Comparison of ENCODE assay signal across 12 cellular contexts in genomic region chr18:76459312-76459686, GRCh38. TPM values are rescaled to one million over a fixed set of nuclear protein-coding genes. Genes with fewer than 3 reads are reported as not detected.
DNase-seq lines count a peak whose midpoint lies in the region; ATAC-seq and TF ChIP-seq lines count a peak whose summit lies in the region.
"Had no signal": no experiment of that assay in that cellular context is flagged by ENCODE, and none has a peak within 500 bp of the region (broad histone marks: within the 10 kb centered on the region; RNA-seq: fewer than 3 reads in every experiment).

No MANE protein-coding gene starts in this region.

- peaks cover 52% of the 10 kb centered on the region for H3K4me1 ChIP-seq in ACC112 (ENCODE audit: control insufficient read depth, insufficient read depth, low read length, unreplicated experiment)
- H3K4me1 ChIP-seq in ascending aorta, result peaks cover 0 to 12% of the 10 kb centered on the region in 2 donors
- H3K4me1 ChIP-seq in heart right ventricle, result peaks cover 2 to 48% (median 20%) of the 10 kb centered on the region in 9 donors
- peaks cover 52% of the 10 kb centered on the region for H3K4me1 ChIP-seq in psoas muscle

- H3K79me2 ChIP-seq in ACC112 (ENCODE audit: control insufficient read depth, insufficient read depth, low read length, unreplicated experiment), result peaks cover 74% of the 10 kb centered on the region

- H3K27me3 ChIP-seq in ACC112 (ENCODE audit: insufficient read depth, low read length) (no peaks in the 10 kb centered on the region), ascending aorta (no peaks in the 10 kb centered on the region), heart right ventricle (no peaks in the 10 kb centered on the region), psoas muscle (ENCODE audit: insufficient read depth in 3 of 3, low read length in 2 of 3) (no peaks in the 10 kb centered on the region)

- H3K27ac ChIP-seq in ACC112 (ENCODE audit: low read depth, low read length) (peak overlapping the region; percentile 98), ascending aorta (peak overlapping the region; percentile 78 to 96), heart right ventricle (peak overlapping the region in 7 of 10 donors; percentile 19 to 65 (median 54)), psoas muscle (peak overlapping the region; percentile 90)

- TF ChIP-seq CTCF in ascending aorta (IDR thresholded peaks at IDR 0.05) (no peak), heart right ventricle (IDR thresholded peaks at IDR 0.05) (no peak), psoas muscle (IDR thresholded peaks at IDR 0.05) (no peak)

- 61 to 69% methylated on average over 17 of the region's 17 CpGs for WGBS in heart right ventricle, 2 donors
- 33 to 51% (median 36%) methylated on average over 17 of the region's 17 CpGs for WGBS in psoas muscle, 3 donors

- peak in 7 of 8 donors; percentile 34 to 61 (median 45) for ATAC-seq in heart right ventricle
- ATAC-seq in psoas muscle, result peak in 3 of 4 donors; percentile 17 to 29 (median 25)
- no peak for ATAC-seq in HG02763 (IDR thresholded peaks at IDR 0.05; ENCODE audit: unreplicated experiment)

- H3K9me3 ChIP-seq in ascending aorta (no peaks in the 10 kb centered on the region), heart right ventricle (no peaks in the 10 kb centered on the region), psoas muscle (no peaks in the 10 kb centered on the region)

- DNase-seq in ascending aorta (ENCODE audit: low spot score in 2 of 2) (no peak), heart right ventricle (no peak), psoas muscle (no peak), NCI-H1092 (lab: John Stamatoyannopoulos, UW) (no peak), HuH-7.5 (ENCODE audit: low spot score) (no peak), NCI-H510A (lab: John Stamatoyannopoulos, UW) (no peak)
- DNase-seq: activated CD4-positive, alpha-beta T cell treated with anti-CD3 and anti-CD28 coated beads, Interleukin-2, amount 50 U/mL, for 4 hours; activated naive CD4-positive, alpha-beta T cell treated with anti-CD3 and anti-CD28 coated beads for 36 hours; NCI-H1105 treated with DMSO at 0.1 percent for 48 hours; stimulated activated naive CD4-positive, alpha-beta T cell had no signal

- H2AFZ ChIP-seq in ACC112 (ENCODE audit: low read length, unreplicated experiment), result no peak overlapping the region

- intact Hi-C loops in ascending aorta (cut with DNase I), result loop anchor here (10.0 kb wide), 2 partner anchors 366 to 1964 kb away; partner anchors contain the start of genes CNDP2 and ZNF236
- intact Hi-C loops in heart right ventricle (cut with DNase I), result no loop called here
- intact Hi-C loops in psoas muscle (cut with DNase I), result loop anchor here in 1 of 2 donors (5.0 kb wide), 1 partner anchor 33 kb away; no protein-coding TSS in a partner anchor

- H3K4me3 ChIP-seq in ACC112 (ENCODE audit: low read depth, low read length) (peak overlapping the region; percentile 51), ascending aorta (peak overlapping the region; percentile 36 to 51), heart right ventricle (peak overlapping the region in 3 of 10 donors; percentile 17 to 27 (median 18)), psoas muscle (peak overlapping the region; percentile 49)

- H3K36me3 ChIP-seq in ACC112 (ENCODE audit: insufficient read depth, low read length), result no peaks in the 10 kb centered on the region
- H3K36me3 ChIP-seq in ascending aorta, result no peaks in the 10 kb centered on the region
- peaks cover 0 to 33% (median 0%) of the 10 kb centered on the region in 9 donors for H3K36me3 ChIP-seq in heart right ventricle
- H3K36me3 ChIP-seq in psoas muscle (ENCODE audit: insufficient read depth in 1 of 2, low read depth in 1 of 2), result no peaks in the 10 kb centered on the region

RNA-seq across cellular contexts. Expression of gene ZNF516, which starts 35.7 kb away (rescaled TPM):
- 21.6 TPM for total RNA-seq in ascending aorta
- 10 to 100 TPM; 13.4 to 24.8 (median 19.0) TPM for total RNA-seq in heart right ventricle
- polyA plus RNA-seq in heart right ventricle, result 1 to 10 TPM; 2.6 to 8.2 TPM
- 10 to 100 TPM in 3 of 4 donors, 1 to 10 TPM in 1; 9.6 to 20.6 (median 17.2) TPM for total RNA-seq in psoas muscle
- polyA plus RNA-seq in psoas muscle, result 1 to 10 TPM; 2.4 to 8.1 (median 2.7) TPM
